18 cellular contexts compared by ENCODE assay signal in the genomic region with DNA sequence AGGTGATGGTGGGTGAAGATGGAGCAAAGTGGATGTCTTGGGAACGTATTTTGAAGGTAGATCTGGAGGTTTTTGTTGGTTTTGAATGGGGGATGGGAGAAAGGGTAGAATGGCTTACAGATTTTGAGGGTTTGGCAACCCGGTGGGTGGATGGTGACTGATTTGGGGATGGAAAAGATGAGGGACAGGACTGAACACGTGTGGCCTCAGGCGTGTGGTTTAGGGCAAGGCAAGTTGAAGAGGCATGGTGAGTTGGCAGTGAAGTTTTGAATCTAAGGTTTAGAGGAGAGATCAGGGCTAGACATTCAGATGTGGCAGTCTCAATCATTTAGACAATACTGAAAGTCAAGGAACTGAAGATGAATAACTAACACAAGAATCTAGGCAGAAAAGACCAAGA. TPM values are rescaled to one million over a fixed set of nuclear protein-coding genes. Genes with fewer than 3 reads are reported as not detected.
DNase-seq lines count a peak whose midpoint lies in the region; ATAC-seq and TF ChIP-seq lines count a peak whose summit lies in the region.
"Had no signal": no experiment of that assay in that cellular context is flagged by ENCODE, and none has a peak within 500 bp of the region (broad histone marks: within the 10 kb centered on the region; RNA-seq: fewer than 3 reads in every experiment).

No MANE protein-coding gene starts in this region.

- H3K9me3 ChIP-seq in mucosa of descending colon (no peaks in the 10 kb centered on the region), spleen (no peaks in the 10 kb centered on the region)
- H3K9me3 ChIP-seq: psoas muscle had no signal

- no peaks in the 10 kb centered on the region for H3K36me3 ChIP-seq in mucosa of descending colon (ENCODE audit: low read depth)
- H3K36me3 ChIP-seq in spleen: no peaks in the 10 kb centered on the region

- H3K27me3 Mint-ChIP-seq in activated T-helper 17 cell treated with anti-CD3 and anti-CD28 coated beads, Interleukin-2, amount 50 U/mL, for 72 hours: no peaks in the 10 kb centered on the region
- no peaks in the 10 kb centered on the region for H3K27me3 Mint-ChIP-seq in stimulated activated naive CD8-positive, alpha-beta T cell treated with anti-CD3 and anti-CD28 coated beads, Interleukin-15, Interleukin-2, amounts not matched to agents 100 ng/mL and 50 ng/mL, for 24 hours

- TF ChIP-seq CTCF in mucosa of descending colon (IDR thresholded peaks at IDR 0.05) (no peak), spleen (IDR thresholded peaks at IDR 0.05 in 8 of 11, conservative IDR thresholded peaks at IDR 0.05 in 3 of 11) (no peak)

- H3K36me3 Mint-ChIP-seq in activated T-helper 17 cell treated with anti-CD3 and anti-CD28 coated beads, Interleukin-2, amount 50 U/mL, for 72 hours (ENCODE audit: low read depth): peaks cover 6% of the 10 kb centered on the region
- H3K36me3 Mint-ChIP-seq in stimulated activated naive CD8-positive, alpha-beta T cell treated with anti-CD3 and anti-CD28 coated beads, Interleukin-15, Interleukin-2, amounts not matched to agents 100 ng/mL and 50 ng/mL, for 24 hours (ENCODE audit: low read depth): no peaks in the 10 kb centered on the region

- intact Hi-C loops in mucosa of descending colon (cut with DNase I, micrococcal nuclease) (no loop called here), spleen (cut with DNase I; ENCODE audit: low total_unique reads) (no loop called here)

- H3K4me1 Mint-ChIP-seq in activated T-helper 17 cell treated with anti-CD3 and anti-CD28 coated beads, Interleukin-2, amount 50 U/mL, for 72 hours: peaks cover 21% of the 10 kb centered on the region
- H3K4me1 Mint-ChIP-seq in stimulated activated naive CD8-positive, alpha-beta T cell treated with anti-CD3 and anti-CD28 coated beads, Interleukin-15, Interleukin-2, amounts not matched to agents 100 ng/mL and 50 ng/mL, for 24 hours (ENCODE audit: low read depth): peaks cover 28% of the 10 kb centered on the region
- H3K4me1 Mint-ChIP-seq: nephron had no signal

- peak; percentile 66 for ATAC-seq in activated T-helper 17 cell treated with anti-CD3 and anti-CD28 coated beads, Interleukin-2, amount 50 U/mL, for 72 hours (replicated peaks)
- no peak for ATAC-seq in mucosa of descending colon
- ATAC-seq: GM12878, psoas muscle had no signal

- H3K27me3 ChIP-seq in spleen (replicated peaks in 1 of 7): no peaks in the 10 kb centered on the region

- H3K4me3 ChIP-seq in mucosa of descending colon: no peak overlapping the region
- H3K4me3 ChIP-seq in spleen: no peak overlapping the region
- H3K4me3 ChIP-seq: GM12878, lung, psoas muscle had no signal

- peak overlapping the region; percentile 84 for H3K27ac Mint-ChIP-seq in activated T-helper 17 cell treated with anti-CD3 and anti-CD28 coated beads, Interleukin-2, amount 50 U/mL, for 72 hours
- peak overlapping the region; percentile 91 for H3K27ac Mint-ChIP-seq in stimulated activated naive CD8-positive, alpha-beta T cell treated with anti-CD3 and anti-CD28 coated beads, Interleukin-15, Interleukin-2, amounts not matched to agents 100 ng/mL and 50 ng/mL, for 24 hours
- H3K27ac Mint-ChIP-seq: nephron had no signal

- no peak for TF ChIP-seq POLR2A in spleen (IDR thresholded peaks at IDR 0.05)

- H3K27ac ChIP-seq in spleen: no peak overlapping the region
- H3K27ac ChIP-seq: epithelial cell of prostate, HL-60, psoas muscle had no signal

- no peaks in the 10 kb centered on the region for H3K9me3 Mint-ChIP-seq in activated T-helper 17 cell treated with anti-CD3 and anti-CD28 coated beads, Interleukin-2, amount 50 U/mL, for 72 hours
- no peaks in the 10 kb centered on the region for H3K9me3 Mint-ChIP-seq in stimulated activated naive CD8-positive, alpha-beta T cell treated with anti-CD3 and anti-CD28 coated beads, Interleukin-15, Interleukin-2, amounts not matched to agents 100 ng/mL and 50 ng/mL, for 24 hours
- H3K9me3 Mint-ChIP-seq: nephron had no signal

- 56 to 79% (median 72%) methylated on average over 4 of the region's 4 CpGs for WGBS in spleen, 5 donors

- H3K4me1 ChIP-seq in mucosa of descending colon (ENCODE audit: low read depth) (peaks cover 7% of the 10 kb centered on the region), spleen (peaks cover 5 to 21% (median 13%) of the 10 kb centered on the region in 6 donors)

- H3K4me3 Mint-ChIP-seq in activated T-helper 17 cell treated with anti-CD3 and anti-CD28 coated beads, Interleukin-2, amount 50 U/mL, for 72 hours: peak overlapping the region; percentile 59
- peak overlapping the region; percentile 66 for H3K4me3 Mint-ChIP-seq in stimulated activated naive CD8-positive, alpha-beta T cell treated with anti-CD3 and anti-CD28 coated beads, Interleukin-15, Interleukin-2, amounts not matched to agents 100 ng/mL and 50 ng/mL, for 24 hours
- H3K4me3 Mint-ChIP-seq: nephron had no signal

- peak; percentile 80 for DNase-seq in activated naive CD4-positive, alpha-beta T cell treated with Interleukin-2 at 50 U/mL for 16 hours
- DNase-seq in activated naive CD4-positive, alpha-beta T cell (lab: John Stamatoyannopoulos, UW): no peak
- peak; percentile 22 for DNase-seq in stimulated activated CD4-positive, alpha-beta T cell treated with anti-CD3 and anti-CD28 coated beads, Interleukin-12 subunit alpha, Interleukin-12 subunit beta, amount 100 ng/mL, for 4 hours
- DNase-seq in mucosa of descending colon (no peak), NCI-H2107 (lab: John Stamatoyannopoulos, UW) (no peak), spleen (no peak)
- DNase-seq: NCI-H1417 treated with DMSO at 0.1 percent for 48 hours; NCI-H226; NK-92 treated with Interleukin-12 subunit alpha and Interleukin-12 subunit beta, amount 100 ng/mL, for 24 hours; psoas muscle had no signal

RNA-seq across cellular contexts. Expression of a gene that starts 5.0 kb away (rescaled TPM):
- 100 to 1,000 TPM in 1 of 2 donors, 10 to 100 TPM in 1; 60.9 to 173 TPM for total RNA-seq in activated T-helper 17 cell treated with anti-CD3 and anti-CD28 coated beads, Interleukin-2, amount 50 U/mL, for 72 hours
- total RNA-seq in mucosa of descending colon (10 to 100 TPM; 43.7 to 95.8 (median 89.1) TPM), spleen (10 to 100 TPM; 17.6 to 36.3 (median 28.6) TPM)
- 10 to 100 TPM; 25.5 to 49.1 (median 41.9) TPM for polyA plus RNA-seq in spleen

RNA-seq across cellular contexts. Expression of a gene that starts 10.8 kb away (rescaled TPM):
- 10 to 100 TPM; 48.9 to 79.1 TPM for total RNA-seq in activated T-helper 17 cell treated with anti-CD3 and anti-CD28 coated beads, Interleukin-2, amount 50 U/mL, for 72 hours
- total RNA-seq in mucosa of descending colon (100 to 1,000 TPM; 107 to 185 (median 142) TPM), spleen (10 to 100 TPM; 35.5 to 54.7 (median 43.7) TPM)
- 10 to 100 TPM; 42.4 to 56.0 (median 49.5) TPM for polyA plus RNA-seq in spleen

RNA-seq across cellular contexts. Expression of a gene that starts 27.4 kb away (rescaled TPM):
- 1 to 10 TPM; 5.1 to 5.2 TPM for total RNA-seq in activated T-helper 17 cell treated with anti-CD3 and anti-CD28 coated beads, Interleukin-2, amount 50 U/mL, for 72 hours
- total RNA-seq in mucosa of descending colon (10 to 100 TPM in 1 of 3 donors, 1 to 10 TPM in 2; 3.8 to 11.6 (median 4.3) TPM), spleen (10 to 100 TPM in 1 of 7 donors, 1 to 10 TPM in 6; 2.2 to 10.2 (median 3.1) TPM)
- 1 to 10 TPM; 2.3 to 3.7 (median 3.1) TPM for polyA plus RNA-seq in spleen

RNA-seq across cellular contexts. Expression of a gene that starts 37.7 kb away (rescaled TPM):
- 100 to 1,000 TPM; 319 to 344 TPM for total RNA-seq in activated T-helper 17 cell treated with anti-CD3 and anti-CD28 coated beads, Interleukin-2, amount 50 U/mL, for 72 hours
- total RNA-seq in mucosa of descending colon: 10 to 100 TPM in 1 of 3 donors, 1 to 10 TPM in 2; 8.1 to 14.8 (median 8.5) TPM
- total RNA-seq in spleen: 100 to 1,000 TPM; 100 to 212 (median 153) TPM
- 10 to 100 TPM; 26.6 to 64.4 (median 51.1) TPM for polyA plus RNA-seq in spleen
- total RNA-seq: G401 had no signal

RNA-seq across cellular contexts. Expression of a gene that starts 39.6 kb away (rescaled TPM):
- 10 to 100 TPM; 10.2 to 10.5 TPM for total RNA-seq in activated T-helper 17 cell treated with anti-CD3 and anti-CD28 coated beads, Interleukin-2, amount 50 U/mL, for 72 hours
- total RNA-seq in mucosa of descending colon (10 to 100 TPM in 1 of 3 donors, 1 to 10 TPM in 2; 6.5 to 13.7 (median 6.6) TPM), spleen (10 to 100 TPM in 3 of 7 donors, 1 to 10 TPM in 4; 7.1 to 10.4 (median 9.5) TPM)
- polyA plus RNA-seq in spleen: 1 to 10 TPM; 2.7 to 5.7 (median 3.5) TPM

Comparison
In these comparisons a context has a peak if more than half of its experiments do, and no peak if none do; other contexts are left out.
1. DNase-seq: peak in activated naive CD4-positive, alpha-beta T cell treated with Interleukin-2 at 50 U/mL for 16 hours (single experiment) and stimulated activated CD4-positive, alpha-beta T cell treated with anti-CD3 and anti-CD28 coated beads, Interleukin-12 subunit alpha, Interleukin-12 subunit beta, amount 100 ng/mL, for 4 hours (single experiment); none in activated naive CD4-positive, alpha-beta T cell (0 of 4), mucosa of descending colon (0 of 3), NCI-H2107 (single experiment) and spleen (single experiment).